ENCODE assay signal across 1 cellular context in genomic region chr15:100140527-100141303, GRCh38.
TF ChIP-seq lines count a peak whose summit lies in the region.

No MANE protein-coding gene starts in this region.

TF ChIP-seq in H1, 55 proteins besides CTCF, POLR2A, EP300 and RAD21:
- no peak for TF ChIP-seq KDM1A (IDR thresholded peaks at IDR 0.05; ENCODE audit: borderline replicate concordance, low read length)
- no peak for TF ChIP-seq TAF7 (optimal IDR thresholded peaks at IDR 0.05; ENCODE audit: borderline replicate concordance, low read depth, low read length)
- no peak for TF ChIP-seq MAX (IDR thresholded peaks at IDR 0.05)
- TF ChIP-seq HDAC2 (IDR thresholded peaks at IDR 0.05; ENCODE audit: borderline replicate concordance in 1 of 2, low read depth in 2 of 2, low read length in 2 of 2) = no peak
- no peak for TF ChIP-seq GTF2F1 (IDR thresholded peaks at IDR 0.05; ENCODE audit: borderline replicate concordance, low read depth, low read length)
- TF ChIP-seq SP2 (IDR thresholded peaks at IDR 0.05; ENCODE audit: low read length) = no peak
